Comparison of ENCODE assay signal across 8 cellular contexts in genomic region chr14:73740921-73741326, GRCh38. TPM values are rescaled to one million over a fixed set of nuclear protein-coding genes. Genes with fewer than 3 reads are reported as not detected.
DNase-seq lines count a peak whose midpoint lies in the region; ATAC-seq, FAIRE-seq and TF ChIP-seq lines count a peak whose summit lies in the region.

No MANE protein-coding gene starts in this region.

- peaks cover 85% of the 10 kb centered on the region for H3K79me2 ChIP-seq in endothelial cell of umbilical vein (ENCODE audit: control insufficient read depth, insufficient read depth, low read length)

- no peaks in the 10 kb centered on the region for H3K9me3 Mint-ChIP-seq in CD8-positive, alpha-beta memory T cell
- H3K9me3 Mint-ChIP-seq in naive thymus-derived CD4-positive, alpha-beta T cell = no peaks in the 10 kb centered on the region

- peak overlapping the region; percentile 81 for H3K4me2 ChIP-seq in endothelial cell of umbilical vein (ENCODE audit: insufficient read depth, low read length)

- no peaks in the 10 kb centered on the region for H3K9me3 ChIP-seq in CD8-positive, alpha-beta memory T cell (ENCODE audit: low read length)
- H3K9me3 ChIP-seq in endothelial cell of umbilical vein (replicated peaks; ENCODE audit: control insufficient read depth, insufficient read depth, low read length) = no peaks in the 10 kb centered on the region
- no peaks in the 10 kb centered on the region for H3K9me3 ChIP-seq in naive thymus-derived CD4-positive, alpha-beta T cell (ENCODE audit: control insufficient read depth in 2 of 3, low read length in 3 of 3)

- no peaks in the 10 kb centered on the region for H4K20me1 ChIP-seq in endothelial cell of umbilical vein (replicated peaks; ENCODE audit: control insufficient read depth, extremely low read depth, insufficient read depth, low read length)

- no peak for ATAC-seq in naive thymus-derived CD4-positive, alpha-beta T cell

- BruUV-seq in endothelial cell of umbilical vein (replicated peaks; lab: Mats Ljungman, UMichigan) = no TSS peak

- no peaks in the 10 kb centered on the region for H3K27me3 ChIP-seq in CD8-positive, alpha-beta memory T cell (ENCODE audit: insufficient read depth, low read length, poor library complexity, severe bottlenecking)
- no peaks in the 10 kb centered on the region for H3K27me3 ChIP-seq in endothelial cell of umbilical vein (ENCODE audit: control insufficient read depth in 2 of 2, insufficient read depth in 2 of 2, low read length in 2 of 2)
- no peaks in the 10 kb centered on the region for H3K27me3 ChIP-seq in naive thymus-derived CD4-positive, alpha-beta T cell (ENCODE audit: control insufficient read depth in 2 of 2, insufficient read depth in 2 of 2, low read length in 2 of 2)

- CTCF ChIA-PET in CD8-positive, alpha-beta memory T cell (lab: Charles Lee) = interaction anchor here (1.0 to 8.5 kb wide), 9 partner anchors 9 to 111 kb away, joined by 3 to 137 read pairs (median 6); a partner anchor contains a TSS
- CTCF ChIA-PET in endothelial cell of umbilical vein (lab: Charles Lee) = interaction anchor here (0.9 to 8.9 kb wide), 10 partner anchors 9 to 117 kb away, joined by 3 to 91 read pairs (median 9); a partner anchor contains a TSS
- CTCF ChIA-PET in naive thymus-derived CD4-positive, alpha-beta T cell (lab: Charles Lee) = interaction anchor here (0.7 to 6.9 kb wide), 7 partner anchors 9 to 233 kb away, joined by 3 to 56 read pairs (median 5); a partner anchor contains a TSS
- CTCF ChIA-PET in HEK293T (lab: Yijun Ruan, JAX) = interaction anchor here (0.6 to 1.3 kb wide), 3 partner anchors 8 to 161 kb away, joined by 3 to 4 read pairs (median 3); no protein-coding TSS in a partner anchor

- no peak for DNase-seq in CD8-positive, alpha-beta memory T cell
- DNase-seq in NCI-H510A (lab: John Stamatoyannopoulos, UW) (peak; percentile 60), endothelial cell of umbilical vein (ENCODE audit: low read depth, low spot score) (no peak), HEK293T (ENCODE audit: extremely low spot score) (no peak), mesenteric fat pad (ENCODE audit: low spot score) (no peak), DMS114 treated with DMSO at 0.1 percent for 48 hours (lab: John Stamatoyannopoulos, UW; ENCODE audit: unreplicated experiment) (no peak), GM19240 (ENCODE audit: insufficient read length, low spot score) (no peak)
- no peak for DNase-seq in naive thymus-derived CD4-positive, alpha-beta T cell

- H3K36me3 ChIP-seq in CD8-positive, alpha-beta memory T cell (ENCODE audit: insufficient read depth, low read length) = peaks cover 16% of the 10 kb centered on the region
- H3K36me3 ChIP-seq in endothelial cell of umbilical vein (ENCODE audit: control insufficient read depth in 2 of 2, extremely low read depth in 1 of 2, insufficient read depth in 2 of 2, low read length in 2 of 2) = peaks cover 9 to 23% of the 10 kb centered on the region in 2 experiments
- peaks cover 0 to 36% (median 10%) of the 10 kb centered on the region in 3 experiments for H3K36me3 ChIP-seq in naive thymus-derived CD4-positive, alpha-beta T cell (ENCODE audit: control insufficient read depth in 2 of 3, insufficient read depth in 3 of 3, low read length in 3 of 3)

- no peak for TF ChIP-seq CTCF in endothelial cell of umbilical vein (IDR thresholded peaks at IDR 0.05; ENCODE audit: extremely low read depth in 1 of 2, insufficient read depth in 1 of 2, low read depth in 1 of 2, low read length in 2 of 2)

- peaks cover 0 to 40% (median 3%) of the 10 kb centered on the region in 3 donors for H3K36me3 Mint-ChIP-seq in CD8-positive, alpha-beta memory T cell
- H3K36me3 Mint-ChIP-seq in naive thymus-derived CD4-positive, alpha-beta T cell = peaks cover 0 to 13% (median 8%) of the 10 kb centered on the region in 5 donors

- H3K27ac ChIP-seq in CD8-positive, alpha-beta memory T cell (ENCODE audit: low read depth, low read length) = peak overlapping the region; percentile 68
- H3K27ac ChIP-seq in endothelial cell of umbilical vein (ENCODE audit: insufficient read depth, low read depth, low read length) = peak overlapping the region; percentile 96
- H3K27ac ChIP-seq in naive thymus-derived CD4-positive, alpha-beta T cell (ENCODE audit: low read depth, low read length) = peak overlapping the region; percentile 72

- peaks cover 61% of the 10 kb centered on the region for H3K4me1 ChIP-seq in CD8-positive, alpha-beta memory T cell (ENCODE audit: insufficient read depth, low read length)
- peaks cover 61% of the 10 kb centered on the region for H3K4me1 ChIP-seq in endothelial cell of umbilical vein (ENCODE audit: control insufficient read depth, extremely low read depth, insufficient read depth, low read length)
- peaks cover 61 to 64% of the 10 kb centered on the region in 2 donors for H3K4me1 ChIP-seq in naive thymus-derived CD4-positive, alpha-beta T cell (ENCODE audit: control insufficient read depth in 2 of 2, insufficient read depth in 2 of 2, low read length in 2 of 2)

- intact Hi-C loops in endothelial cell of umbilical vein (cut with micrococcal nuclease) = loop anchor here (1.0 to 5.0 kb wide), 8 partner anchors 12 to 111 kb away; partner anchors contain the start of genes PNMA1 and PTGR2
- intact Hi-C loops in naive thymus-derived CD4-positive, alpha-beta T cell (cut with micrococcal nuclease) = loop anchor here (1.0 to 5.0 kb wide), 4 partner anchors 13 to 86 kb away; a partner anchor contains a TSS

- no peak for TF ChIP-seq POLR2A in endothelial cell of umbilical vein (IDR thresholded peaks at IDR 0.05; ENCODE audit: low read depth, low read length)

- H3K4me1 Mint-ChIP-seq in CD8-positive, alpha-beta memory T cell = peaks cover 58 to 83% (median 61%) of the 10 kb centered on the region in 3 donors
- H3K4me1 Mint-ChIP-seq in naive thymus-derived CD4-positive, alpha-beta T cell = peaks cover 43 to 68% (median 62%) of the 10 kb centered on the region in 7 donors

- FAIRE-seq in endothelial cell of umbilical vein (lab: Jason Lieb, UNC) = no peak

- no peak overlapping the region for H2AFZ ChIP-seq in endothelial cell of umbilical vein (ENCODE audit: low read depth, low read length)

- no peaks in the 10 kb centered on the region for H3K9me1 ChIP-seq in endothelial cell of umbilical vein (replicated peaks; ENCODE audit: control insufficient read depth, extremely low read depth, insufficient read depth, low read length)

- H3K4me3 ChIP-seq in CD8-positive, alpha-beta memory T cell (ENCODE audit: low read length) = peak overlapping the region; percentile 62
- H3K4me3 ChIP-seq in endothelial cell of umbilical vein (replicated peaks in 1 of 3; ENCODE audit: insufficient read depth in 1 of 3, low read depth in 1 of 3, low read length in 3 of 3) = peak overlapping the region in 1 of 3 experiments; percentile 31
- peak overlapping the region; percentile 52 for H3K4me3 ChIP-seq in naive thymus-derived CD4-positive, alpha-beta T cell (ENCODE audit: low read length)

- peak overlapping the region; percentile 79 to 94 (median 85) for H3K4me3 Mint-ChIP-seq in CD8-positive, alpha-beta memory T cell
- peak overlapping the region; percentile 66 to 95 (median 88) for H3K4me3 Mint-ChIP-seq in naive thymus-derived CD4-positive, alpha-beta T cell

- H3K27ac Mint-ChIP-seq in CD8-positive, alpha-beta memory T cell = peak overlapping the region; percentile 91 to 98 (median 95)
- peak overlapping the region; percentile 77 to 99 (median 93) for H3K27ac Mint-ChIP-seq in naive thymus-derived CD4-positive, alpha-beta T cell

- H3K9ac ChIP-seq in endothelial cell of umbilical vein (replicated peaks; ENCODE audit: extremely low read depth, insufficient read depth, low read length) = peak overlapping the region; percentile 80

- POLR2A ChIA-PET in CD8-positive, alpha-beta memory T cell (lab: Charles Lee) = interaction anchor here (0.6 to 6.2 kb wide), 8 partner anchors 13 to 48 kb away, joined by 3 to 67 read pairs (median 6); partner anchors contain the start of gene PNMA1
- POLR2A ChIA-PET in endothelial cell of umbilical vein (lab: Charles Lee) = interaction anchor here (0.7 to 3.0 kb wide), 3 partner anchors 12 to 17 kb away, joined by 3 to 31 read pairs (median 4); no protein-coding TSS in a partner anchor
- POLR2A ChIA-PET in naive thymus-derived CD4-positive, alpha-beta T cell (lab: Charles Lee) = interaction anchor here (0.7 to 12.6 kb wide), 12 partner anchors 9 to 250 kb away, joined by 3 to 267 read pairs (median 4); partner anchors contain the start of genes PNMA1, PTGR2 and RIOX1
- POLR2A ChIA-PET in HEK293T (lab: Yijun Ruan, JAX) = interaction anchor here (0.7 to 1.0 kb wide), 2 partner anchors 14 to 27 kb away, joined by 3 read pairs; no protein-coding TSS in a partner anchor

- H3K27me3 Mint-ChIP-seq in CD8-positive, alpha-beta memory T cell = no peaks in the 10 kb centered on the region
- H3K27me3 Mint-ChIP-seq in naive thymus-derived CD4-positive, alpha-beta T cell = no peaks in the 10 kb centered on the region

- dilution Hi-C loops in endothelial cell of umbilical vein (cut with MboI; ENCODE audit: extremely low pct_ligation_motif_present, low sequenced_read_pairs) = no loop called here

TF ChIP-seq in endothelial cell of umbilical vein, 7 proteins besides CTCF, POLR2A, EP300 and RAD21 (continues in another document):
- TF ChIP-seq GATA2 (IDR thresholded peaks at IDR 0.05; ENCODE audit: insufficient read depth, insufficient read length, low read depth, low read length) = no peak
- TF ChIP-seq MYC (IDR thresholded peaks at IDR 0.05; ENCODE audit: low read depth, low read length) = no peak
- TF ChIP-seq JUN (IDR thresholded peaks at IDR 0.05; ENCODE audit: borderline replicate concordance, insufficient read depth, insufficient read length, low read depth) = no peak

TF ChIP-seq in HEK293T, 16 proteins besides CTCF, POLR2A, EP300 and RAD21 (continues in another document):
- TF ChIP-seq LEF1 (IDR thresholded peaks at IDR 0.05; ENCODE audit: borderline replicate concordance) (no peak), SP1 (IDR thresholded peaks at IDR 0.05) (no peak), HDGF (IDR thresholded peaks at IDR 0.05; ENCODE audit: borderline replicate concordance) (no peak), L3MBTL2 (conservative IDR thresholded peaks at IDR 0.05) (no peak), SUZ12 (IDR thresholded peaks at IDR 0.05) (no peak)

RNA-seq across cellular contexts. Expression of gene PNMA1, which starts 26.7 kb away (rescaled TPM):
- 10 to 100 TPM; 56.8 to 61.0 TPM for total RNA-seq in CD8-positive, alpha-beta memory T cell
- polyA plus RNA-seq in CD8-positive, alpha-beta memory T cell = 43.7 TPM
- total RNA-seq in endothelial cell of umbilical vein (82.4 and 82.6 TPM in 2 replicates), mesenteric fat pad (49.3 TPM)
- 25.8 and 29.8 TPM in 2 replicates for polyA plus RNA-seq in endothelial cell of umbilical vein
- polyA plus RNA-seq in endothelial cell of umbilical vein (2011; cell fraction: cytosol; rRNA removed) = 33.5 and 34.9 TPM in 2 replicates
- 21.7 and 25.2 TPM in 2 replicates for polyA plus RNA-seq in endothelial cell of umbilical vein (2011; cell fraction: nucleus; rRNA removed)
- polyA plus RNA-seq in endothelial cell of umbilical vein (2012) = 48.9 and 63.0 TPM in 2 replicates
- polyA minus RNA-seq in endothelial cell of umbilical vein = 27.9 and 28.4 TPM in 2 replicates
- polyA minus RNA-seq in endothelial cell of umbilical vein (2011; cell fraction: cytosol; rRNA and poly(A)+ RNA removed) = 12.2 TPM
- polyA minus RNA-seq in endothelial cell of umbilical vein (2011; cell fraction: nucleus; rRNA and poly(A)+ RNA removed) = 9.1 and 12.8 TPM in 2 replicates
- total RNA-seq in naive thymus-derived CD4-positive, alpha-beta T cell = 10 to 100 TPM; 21.6 to 40.4 (median 37.1) TPM
- polyA plus RNA-seq in naive thymus-derived CD4-positive, alpha-beta T cell = 10 to 100 TPM; 43.5 to 44.0 TPM
